ENCODE assay signal across 13 cellular contexts in genomic region chr6:166533205-166533824, GRCh38.
"Had no signal": no experiment of that assay in that cellular context is flagged by ENCODE, and none has a peak within 500 bp of the region (broad histone marks: within the 10 kb centered on the region; RNA-seq: fewer than 3 reads in every experiment).

No MANE protein-coding gene starts in this region.

- DNase-seq: activated CD4-positive, alpha-beta T cell treated with anti-CD3 and anti-CD28 coated beads, Interleukin-2, amount 50 U/mL, for 1 hour; activated CD8-positive, alpha-beta memory T cell treated with anti-CD3 and anti-CD28 coated beads for 24 hours; activated naive CD4-positive, alpha-beta T cell; anterior cingulate cortex; brain microvascular endothelial cell; effector CD8-positive, alpha-beta T cell; foreskin melanocyte; kidney glomerular epithelial cell; pancreas; stimulated activated CD4-positive, alpha-beta T cell treated with anti-CD3 and anti-CD28 coated beads, Interleukin-12 subunit alpha, Interleukin-12 subunit beta, amount 100 ng/mL, for 4 hours; stimulated activated CD4-positive, alpha-beta T cell treated with anti-CD3 and anti-CD28 coated beads, Interleukin-2, amount 100 ng/mL, for 24 hours; stomach had no signal

- H3K27me3 ChIP-seq: brain microvascular endothelial cell, pancreas, stomach had no signal

- ATAC-seq: pancreas had no signal

- H3K36me3 ChIP-seq: brain microvascular endothelial cell had no signal

- H3K4me3 ChIP-seq: pancreas, stomach, thoracic aorta had no signal

- H3K4me1 ChIP-seq: pancreas, stomach had no signal

- H3K27ac ChIP-seq: brain microvascular endothelial cell, pancreas, stomach, thoracic aorta had no signal

- H3K9me3 ChIP-seq: pancreas, thoracic aorta had no signal
